ENCODE assay signal across 11 cellular contexts in genomic region chr12:66241061-66242043, GRCh38. TPM values are rescaled to one million over a fixed set of nuclear protein-coding genes. Genes with fewer than 3 reads are reported as not detected.
DNase-seq lines count a peak whose midpoint lies in the region; ATAC-seq and TF ChIP-seq lines count a peak whose summit lies in the region.
"Had no signal": no experiment of that assay in that cellular context is flagged by ENCODE, and none has a peak within 500 bp of the region (broad histone marks: within the 10 kb centered on the region; RNA-seq: fewer than 3 reads in every experiment).

No MANE protein-coding gene starts in this region.

- peaks cover 11 to 19% of the 10 kb centered on the region in 2 donors for H3K4me1 Mint-ChIP-seq in stimulated activated naive B cell treated with anti-CD40 and anti-IgM and Interleukin-4, amounts not matched to agents 10 μg/mL and 1 μg/mL and 100 μg/mL, for 72 hours

- H3K36me3 Mint-ChIP-seq in stimulated activated naive B cell treated with anti-CD40 and anti-IgM and Interleukin-4, amounts not matched to agents 10 μg/mL and 1 μg/mL and 100 μg/mL, for 72 hours, result peaks cover 2 to 6% of the 10 kb centered on the region in 2 donors

- WGBS in esophagus muscularis mucosa, result 70% methylated on average over 7 of the region's 7 CpGs
- 75 to 78% (median 77%) methylated on average over 7 of the region's 7 CpGs for WGBS in ovary, 3 donors

- peak; percentile 90 for DNase-seq in AG08395 (ENCODE audit: low spot score)
- DNase-seq in HuH-7 (ENCODE audit: low spot score), result peak; percentile 47
- peak; percentile 76 for DNase-seq in astrocyte of the cerebellum (ENCODE audit: low read depth)
- no peak for DNase-seq in left lobe of liver (ENCODE audit: low spot score)
- DNase-seq in stimulated activated naive B cell treated with anti-CD40 and anti-IgM and Interleukin-4, amounts not matched to agents 10 μg/mL and 1 μg/mL and 100 μg/mL, for 72 hours, result no peak
- no peak for DNase-seq in dorsolateral prefrontal cortex
- no peak for DNase-seq in esophagus muscularis mucosa (ENCODE audit: extremely low spot score)
- no peak for DNase-seq in ovary
- DNase-seq: activated CD4-positive, alpha-beta T cell treated with anti-CD3 and anti-CD28 coated beads, Interleukin-2, amount 50 U/mL, for 1 hour had no signal

- H3K27me3 Mint-ChIP-seq in stimulated activated naive B cell treated with anti-CD40 and anti-IgM and Interleukin-4, amounts not matched to agents 10 μg/mL and 1 μg/mL and 100 μg/mL, for 72 hours, result peaks cover 0 to 3% of the 10 kb centered on the region in 2 donors

- H3K4me3 ChIP-seq in astrocyte of the cerebellum (ENCODE audit: low read depth, low read length), result no peak overlapping the region
- no peak overlapping the region for H3K4me3 ChIP-seq in dorsolateral prefrontal cortex
- no peak overlapping the region for H3K4me3 ChIP-seq in esophagus muscularis mucosa
- no peak overlapping the region for H3K4me3 ChIP-seq in ovary
- H3K4me3 ChIP-seq: body of pancreas had no signal

- TF ChIP-seq POLR2A in esophagus muscularis mucosa (IDR thresholded peaks at IDR 0.05; ENCODE audit: low read depth) (no peak), ovary (IDR thresholded peaks at IDR 0.05) (no peak)

- H3K9me3 Mint-ChIP-seq in stimulated activated naive B cell treated with anti-CD40 and anti-IgM and Interleukin-4, amounts not matched to agents 10 μg/mL and 1 μg/mL and 100 μg/mL, for 72 hours, result no peaks in the 10 kb centered on the region

- H3K4me3 Mint-ChIP-seq in stimulated activated naive B cell treated with anti-CD40 and anti-IgM and Interleukin-4, amounts not matched to agents 10 μg/mL and 1 μg/mL and 100 μg/mL, for 72 hours, result no peak overlapping the region

- peak overlapping the region in 3 of 59 donors; percentile 12 to 35 (median 24) for H3K27ac ChIP-seq in dorsolateral prefrontal cortex
- no peak overlapping the region for H3K27ac ChIP-seq in esophagus muscularis mucosa (replicated peaks in 1 of 4)
- H3K27ac ChIP-seq in ovary, result no peak overlapping the region
- H3K27ac ChIP-seq: body of pancreas had no signal

- ATAC-seq in left lobe of liver, result peak; percentile 64
- ATAC-seq in stimulated activated naive B cell treated with anti-CD40 and anti-IgM and Interleukin-4, amounts not matched to agents 10 μg/mL and 1 μg/mL and 100 μg/mL, for 72 hours (replicated peaks), result no peak
- ATAC-seq: body of pancreas, HCT116 had no signal

- H3K27me3 ChIP-seq in dorsolateral prefrontal cortex (peaks cover 0 to 21% (median 0%) of the 10 kb centered on the region in 45 donors), esophagus muscularis mucosa (peaks cover 0 to 26% (median 0%) of the 10 kb centered on the region in 4 donors), ovary (no peaks in the 10 kb centered on the region)
- H3K27me3 ChIP-seq: body of pancreas had no signal

- TF ChIP-seq CTCF in astrocyte of the cerebellum (IDR thresholded peaks at IDR 0.05; ENCODE audit: low read depth, low read length, missing control alignments) (no peak), dorsolateral prefrontal cortex (IDR thresholded peaks at IDR 0.05 in 54 of 56, conservative IDR thresholded peaks at IDR 0.05 in 2 of 56; ENCODE audit: low read depth in 1 of 56, partially characterized antibody in 56 of 56) (no peak), esophagus muscularis mucosa (IDR thresholded peaks at IDR 0.05) (no peak), ovary (IDR thresholded peaks at IDR 0.05) (no peak)

- in situ Hi-C loops in astrocyte of the cerebellum (cut with HindIII; ENCODE audit: low sequenced_read_pairs), result no loop called here

- no peak overlapping the region for H3K27ac Mint-ChIP-seq in stimulated activated naive B cell treated with anti-CD40 and anti-IgM and Interleukin-4, amounts not matched to agents 10 μg/mL and 1 μg/mL and 100 μg/mL, for 72 hours

- H3K4me1 ChIP-seq in esophagus muscularis mucosa, result no peaks in the 10 kb centered on the region
- no peaks in the 10 kb centered on the region for H3K4me1 ChIP-seq in ovary (ENCODE audit: insufficient read depth)
- H3K4me1 ChIP-seq: body of pancreas had no signal

- intact Hi-C loops in dorsolateral prefrontal cortex (cut with DNase I) (no loop called here), esophagus muscularis mucosa (cut with DNase I) (no loop called here), ovary (cut with DNase I) (no loop called here)

- H3K9me3 ChIP-seq in esophagus muscularis mucosa (no peaks in the 10 kb centered on the region), ovary (no peaks in the 10 kb centered on the region)
- H3K9me3 ChIP-seq: body of pancreas had no signal

- TF ChIP-seq EP300 in esophagus muscularis mucosa (IDR thresholded peaks at IDR 0.05) (no peak), ovary (IDR thresholded peaks at IDR 0.05) (no peak)

- H3K36me3 ChIP-seq in esophagus muscularis mucosa, result peaks cover 0 to 14% (median 4%) of the 10 kb centered on the region in 4 donors
- no peaks in the 10 kb centered on the region for H3K36me3 ChIP-seq in ovary

RNA-seq across cellular contexts. Expression of gene IRAK3, which starts 52.3 kb away (rescaled TPM):
- total RNA-seq in left lobe of liver (1.7 TPM), dorsolateral prefrontal cortex (10 to 100 TPM in 3 of 120 experiments, 1 to 10 TPM in 117; 1.6 to 12.9 (median 4.6) TPM), esophagus muscularis mucosa (10 to 100 TPM; 12.2 to 21.5 (median 13.6) TPM), ovary (10 to 100 TPM in 1 of 7 donors, 1 to 10 TPM in 6; 2.1 to 11.4 (median 7.9) TPM)
- 1 to 10 TPM; 1.8 to 7.3 TPM for polyA plus RNA-seq in ovary

Comparison
In these comparisons a context has a peak if more than half of its experiments do, and no peak if none do; other contexts are left out.
1. DNase-seq: peak in AG08395 (single experiment), HuH-7 (single experiment) and astrocyte of the cerebellum (single experiment); none in left lobe of liver (single experiment), stimulated activated naive B cell treated with anti-CD40 and anti-IgM and Interleukin-4, amounts not matched to agents 10 μg/mL and 1 μg/mL and 100 μg/mL, for 72 hours (single experiment), dorsolateral prefrontal cortex (0 of 10), esophagus muscularis mucosa (single experiment) and ovary (0 of 5).